In the genomic region with DNA sequence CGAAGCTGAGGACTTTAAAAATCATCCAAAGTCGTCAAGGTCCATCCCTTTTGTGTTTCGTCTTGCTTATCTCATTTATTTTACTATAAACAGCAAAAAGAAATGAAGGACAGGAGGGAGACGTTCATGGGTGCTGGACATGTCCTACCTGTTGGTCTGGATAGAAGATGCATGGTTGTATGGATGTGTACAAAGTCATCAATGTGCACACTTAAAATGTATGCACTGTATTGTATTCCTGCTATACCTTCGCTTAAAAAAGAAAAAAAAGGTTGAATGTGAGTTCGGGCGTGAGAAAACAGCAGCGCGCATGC, we compare ENCODE assay signal across 9 cellular contexts. TPM values are rescaled to one million over a fixed set of nuclear protein-coding genes. Genes with fewer than 3 reads are reported as not detected.
A peak's percentile ranks its signal among the peaks of the same experiment; 100 is the strongest.
DNase-seq lines count a peak whose midpoint lies in the region; ATAC-seq and TF ChIP-seq lines count a peak whose summit lies in the region.
"Had no signal": no experiment of that assay in that cellular context is flagged by ENCODE, and none has a peak within 500 bp of the region (broad histone marks: within the 10 kb centered on the region; RNA-seq: fewer than 3 reads in every experiment).

No MANE protein-coding gene starts in this region.

- H3K27me3 Mint-ChIP-seq in activated T-cell treated with anti-CD3 and anti-CD28 coated beads, Interleukin-2, amount 50 U/mL, for 4 hours (ENCODE audit: low read depth), result no peaks in the 10 kb centered on the region

- TF ChIP-seq POLR2A in adrenal gland (IDR thresholded peaks at IDR 0.05), result no peak
- TF ChIP-seq POLR2A in thyroid gland (IDR thresholded peaks at IDR 0.05), result no peak

- 5 to 7% (median 6%) methylated on average over 9 of the region's 9 CpGs for WGBS in adrenal gland, 4 donors
- 13 to 14% methylated on average over 9 of the region's 9 CpGs for WGBS in thyroid gland, 2 donors

- peak overlapping the region; percentile 93 for H3K4me3 Mint-ChIP-seq in activated T-cell treated with anti-CD3 and anti-CD28 coated beads, Interleukin-2, amount 50 U/mL, for 4 hours

- intact Hi-C loops in adrenal gland (cut with DNase I), result loop anchor here in 1 of 2 donors (5.0 kb wide), 1 partner anchor 352 kb away; the partner anchor contains the start of gene GRPEL1
- intact Hi-C loops in left lung (cut with DNase I), result no loop called here
- intact Hi-C loops in thyroid gland (cut with DNase I), result loop anchor here (5.0 to 10.0 kb wide), 3 partner anchors 67 to 269 kb away; partner anchors contain the start of genes KIAA0232 and MRFAP1
- intact Hi-C loops in left colon (cut with DNase I, micrococcal nuclease), result no loop called here

- H3K36me3 Mint-ChIP-seq in activated T-cell treated with anti-CD3 and anti-CD28 coated beads, Interleukin-2, amount 50 U/mL, for 4 hours (ENCODE audit: insufficient read depth), result peaks cover 5% of the 10 kb centered on the region

- TF ChIP-seq CTCF in adrenal gland (IDR thresholded peaks at IDR 0.05) (no peak), left lung (IDR thresholded peaks at IDR 0.05) (no peak), thyroid gland (IDR thresholded peaks at IDR 0.05) (no peak)

- H3K4me1 Mint-ChIP-seq in activated T-cell treated with anti-CD3 and anti-CD28 coated beads, Interleukin-2, amount 50 U/mL, for 4 hours (ENCODE audit: low read depth), result peaks cover 31% of the 10 kb centered on the region

- ATAC-seq in activated T-cell treated with anti-CD3 and anti-CD28 coated beads, Interleukin-2, amount 50 U/mL, for 4 hours, result no peak
- ATAC-seq in left lung (no peak), left colon (no peak)

- H3K36me3 ChIP-seq in adrenal gland (replicated peaks in 1 of 2) (no peaks in the 10 kb centered on the region), left lung (no peaks in the 10 kb centered on the region), thyroid gland (no peaks in the 10 kb centered on the region)

- H3K9me3 ChIP-seq in adrenal gland (replicated peaks in 1 of 3), result no peaks in the 10 kb centered on the region
- H3K9me3 ChIP-seq in left lung, result no peaks in the 10 kb centered on the region
- no peaks in the 10 kb centered on the region for H3K9me3 ChIP-seq in thyroid gland

- H3K4me3 ChIP-seq in adrenal gland, result peak overlapping the region in 2 of 4 donors; percentile 55 to 95
- H3K4me3 ChIP-seq in left lung, result peak overlapping the region; percentile 83
- H3K4me3 ChIP-seq in thyroid gland (replicated peaks in 1 of 3), result peak overlapping the region in 2 of 3 donors; percentile 57 to 67

- H3K4me1 ChIP-seq in adrenal gland (replicated peaks in 1 of 2), result peaks cover 0 to 16% of the 10 kb centered on the region in 2 donors
- peaks cover 8 to 39% of the 10 kb centered on the region in 2 donors for H3K4me1 ChIP-seq in left lung
- H3K4me1 ChIP-seq in thyroid gland, result peaks cover 7 to 15% of the 10 kb centered on the region in 2 donors

- no peak for DNase-seq in activated T-cell treated with anti-CD3 and anti-CD28 coated beads, Interleukin-2, amount 50 U/mL, for 4 hours
- no peak for DNase-seq in activated T-cell treated with anti-CD3 and anti-CD28 coated beads, Interleukin-2, amount 50 U/mL, for 48 hours
- no peak for DNase-seq in adrenal gland
- DNase-seq in left lung, result no peak
- no peak for DNase-seq in thyroid gland
- DNase-seq in left colon, result no peak
- DNase-seq in NCI-H82 treated with DMSO at 0.1 percent for 48 hours (lab: John Stamatoyannopoulos, UW; ENCODE audit: unreplicated experiment), result no peak
- no peak for DNase-seq in NCI-H524 treated with DMSO at 0.1 percent for 48 hours (lab: John Stamatoyannopoulos, UW)

- H3K27ac ChIP-seq in adrenal gland (peak overlapping the region in 4 of 5 donors; percentile 78 to 99 (median 88)), left lung (peak overlapping the region; percentile 93 to 95), thyroid gland (peak overlapping the region in 2 of 3 donors; percentile 80 to 90)

- H3K9me3 Mint-ChIP-seq in activated T-cell treated with anti-CD3 and anti-CD28 coated beads, Interleukin-2, amount 50 U/mL, for 4 hours, result no peaks in the 10 kb centered on the region

- H3K27me3 ChIP-seq in adrenal gland (no peaks in the 10 kb centered on the region), left lung (no peaks in the 10 kb centered on the region), thyroid gland (no peaks in the 10 kb centered on the region)

RNA-seq across cellular contexts. Expression of gene BLOC1S4, which starts 0.3 kb away (rescaled TPM):
- 10 to 100 TPM; 24.4 to 27.4 (median 26.0) TPM for total RNA-seq in activated T-cell treated with anti-CD3 and anti-CD28 coated beads, Interleukin-2, amount 50 U/mL, for 4 hours
- total RNA-seq in adrenal gland, result 10 to 100 TPM; 16.8 to 31.7 (median 20.9) TPM
- polyA plus RNA-seq in adrenal gland, result 10 to 100 TPM in 1 of 3 donors, 1 to 10 TPM in 2; 6.5 to 10.8 (median 8.9) TPM
- 10 to 100 TPM; 10.8 to 11.1 TPM for total RNA-seq in left lung
- 10 to 100 TPM; 11.7 to 31.3 (median 22.1) TPM for total RNA-seq in thyroid gland
- total RNA-seq in left colon, result 10 to 100 TPM; 13.3 to 15.0 TPM

RNA-seq across cellular contexts. Expression of gene MRFAP1L1, which starts 6.0 kb away (rescaled TPM):
- 10 to 100 TPM; 47.0 to 53.2 (median 52.4) TPM for total RNA-seq in activated T-cell treated with anti-CD3 and anti-CD28 coated beads, Interleukin-2, amount 50 U/mL, for 4 hours
- total RNA-seq in adrenal gland (10 to 100 TPM; 53.8 to 90.5 (median 60.9) TPM), left lung (10 to 100 TPM; 43.3 to 46.2 TPM), thyroid gland (10 to 100 TPM; 70.5 to 93.9 (median 76.2) TPM), left colon (10 to 100 TPM; 27.1 to 33.7 TPM)
- polyA plus RNA-seq in adrenal gland, result 10 to 100 TPM; 53.0 to 98.5 (median 74.4) TPM

RNA-seq across cellular contexts. Expression of gene S100P, which starts 22.0 kb away (rescaled TPM):
- 1 to 10 TPM in 2 of 3 donors, not detected in 1; 1.3 to 2.8 TPM for total RNA-seq in activated T-cell treated with anti-CD3 and anti-CD28 coated beads, Interleukin-2, amount 50 U/mL, for 4 hours
- total RNA-seq in adrenal gland, result 1 to 10 TPM in 1 of 8 donors, under 1 TPM in 3, not detected in 4; 0.42 to 1.0 (median 0.76) TPM
- polyA plus RNA-seq in adrenal gland, result 1 to 10 TPM in 1 of 3 donors, under 1 TPM in 1, not detected in 1; 0.84 to 1.0 TPM
- total RNA-seq in left lung, result 10 to 100 TPM in 1 of 2 donors, 1 to 10 TPM in 1; 5.9 to 85.0 TPM
- under 1 TPM in 1 of 4 donors, not detected in 3; 0.56 TPM for total RNA-seq in thyroid gland
- total RNA-seq in left colon, result 100 to 1,000 TPM; 136 to 390 TPM
- total RNA-seq: Daoy had no signal
